Comparison of ENCODE assay signal across 21 cellular contexts in the genomic region with DNA sequence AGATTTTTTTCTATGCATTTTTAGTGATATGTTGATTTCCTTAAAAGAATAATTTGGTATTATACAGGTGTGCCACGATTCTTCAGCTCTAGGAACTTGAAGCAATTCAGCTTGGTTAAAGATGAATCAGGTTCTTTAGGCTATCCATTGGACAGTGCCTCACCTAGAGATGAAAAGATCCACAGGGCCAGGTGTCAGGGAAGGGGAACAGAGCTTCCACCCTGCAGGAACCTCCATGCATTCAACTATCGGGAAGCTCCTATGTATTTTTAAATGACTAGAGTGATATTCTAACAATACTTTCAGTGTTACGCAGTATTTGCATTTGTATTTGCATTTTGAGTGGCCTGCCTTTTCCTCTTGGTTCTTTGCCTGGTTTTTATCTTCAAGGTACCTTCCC. TPM values are rescaled to one million over a fixed set of nuclear protein-coding genes. Genes with fewer than 3 reads are reported as not detected.
DNase-seq lines count a peak whose midpoint lies in the region; ATAC-seq and TF ChIP-seq lines count a peak whose summit lies in the region.
"Had no signal": no experiment of that assay in that cellular context is flagged by ENCODE, and none has a peak within 500 bp of the region (broad histone marks: within the 10 kb centered on the region; RNA-seq: fewer than 3 reads in every experiment).

No MANE protein-coding gene starts in this region.

- H3K4me2 ChIP-seq in GM23338: peak overlapping the region; percentile 63

- no peaks in the 10 kb centered on the region for H3K9me3 Mint-ChIP-seq in GM23338
- H3K9me3 Mint-ChIP-seq: activated CD8-positive, alpha-beta T cell treated with anti-CD3 and anti-CD28 coated beads for 36 hours; mesothelial cell of epicardium; neural crest cell had no signal

- no peaks in the 10 kb centered on the region for H3K9me3 ChIP-seq in body of pancreas
- no peaks in the 10 kb centered on the region for H3K9me3 ChIP-seq in effector memory CD4-positive, alpha-beta T cell (ENCODE audit: control insufficient read depth, low read length)
- H3K9me3 ChIP-seq: prostate gland, tibial artery had no signal

- ATAC-seq in GM23338 (peak; percentile 63), body of pancreas (no peak), left colon (peak; percentile 56), HG02870 (IDR thresholded peaks at IDR 0.05; ENCODE audit: unreplicated experiment) (no peak)
- ATAC-seq: activated CD8-positive, alpha-beta T cell treated with anti-CD3 and anti-CD28 coated beads for 36 hours; left cardiac atrium had no signal

- peak overlapping the region; percentile 37; the same call in 2 of the 3 replicates for H3K4me3 Mint-ChIP-seq in GM23338
- H3K4me3 Mint-ChIP-seq: activated CD8-positive, alpha-beta T cell treated with anti-CD3 and anti-CD28 coated beads for 36 hours; mesothelial cell of epicardium; neural crest cell had no signal

- intact Hi-C loops in body of pancreas (cut with DNase I): no loop called here
- intact Hi-C loops in left colon (cut with DNase I, micrococcal nuclease): no loop called here

- no peak overlapping the region for H2AFZ ChIP-seq in GM23338

- DNase-seq in GM23338 (ENCODE audit: low spot score) (peak; percentile 38), body of pancreas (no peak), left colon (no peak), Ammon's horn (ENCODE audit: low spot score) (no peak)
- DNase-seq in effector memory CD4-positive, alpha-beta T cell: no peak
- DNase-seq: activated CD8-positive, alpha-beta T cell treated with anti-CD3 and anti-CD28 coated beads for 36 hours; activated naive CD4-positive, alpha-beta T cell treated with Interleukin-2 at 50 U/mL for 16 hours; activated T-cell treated with anti-CD3 and anti-CD28 coated beads, Interleukin-2, amount 50 U/mL, for 1 hour; amniotic stem cell; left cardiac atrium; NCI-H1105 treated with DMSO at 0.1 percent for 48 hours; NCI-H2081 treated with DMSO at 0.1 percent for 48 hours; RPMI8226; stimulated activated CD4-positive, alpha-beta T cell treated with anti-CD3 and anti-CD28 coated beads, Interleukin-2, amount 100 ng/mL, for 24 hours; stimulated activated naive CD4-positive, alpha-beta T cell treated with Interleukin-2 at 50 U/mL for 16 hours; tibial artery had no signal

- no peak for TF ChIP-seq POLR2A in body of pancreas (IDR thresholded peaks at IDR 0.05)

- H3K27ac ChIP-seq in GM23338 (ENCODE audit: low read depth) (peak overlapping the region; percentile 85), body of pancreas (peak overlapping the region; percentile 11 to 65 (median 48))
- no peak overlapping the region for H3K27ac ChIP-seq in effector memory CD4-positive, alpha-beta T cell (ENCODE audit: insufficient read depth, low read length, poor library complexity, severe bottlenecking)
- H3K27ac ChIP-seq: C4-2B, prostate gland, tibial artery had no signal

- H3K4me3 ChIP-seq in GM23338: peak overlapping the region; percentile 38
- H3K4me3 ChIP-seq in body of pancreas: no peak overlapping the region
- H3K4me3 ChIP-seq in effector memory CD4-positive, alpha-beta T cell (ENCODE audit: insufficient read depth, low read depth, low read length, poor library complexity, severe bottlenecking): no peak overlapping the region
- H3K4me3 ChIP-seq: prostate gland, tibial artery had no signal

- no peaks in the 10 kb centered on the region for H3K36me3 ChIP-seq in GM23338 (ENCODE audit: insufficient read depth)
- H3K36me3 ChIP-seq in body of pancreas (replicated peaks in 1 of 2; ENCODE audit: insufficient read depth in 1 of 2, low read depth in 2 of 2): no peaks in the 10 kb centered on the region
- no peaks in the 10 kb centered on the region for H3K36me3 ChIP-seq in effector memory CD4-positive, alpha-beta T cell (ENCODE audit: control insufficient read depth, insufficient read depth, low read length)
- H3K36me3 ChIP-seq: prostate gland, tibial artery had no signal

- H3K36me3 Mint-ChIP-seq in GM23338 (ENCODE audit: low read depth): no peaks in the 10 kb centered on the region; the same call in 2 of the 3 replicates
- H3K36me3 Mint-ChIP-seq: mesothelial cell of epicardium had no signal

- H3F3A ChIP-seq in GM23338 (replicated peaks; ENCODE audit: low read depth): no peaks in the 10 kb centered on the region

- H3K9me2 ChIP-seq in GM23338 (ENCODE audit: insufficient read depth): no peaks in the 10 kb centered on the region

- H3K27ac Mint-ChIP-seq in GM23338: peak overlapping the region; percentile 50
- H3K27ac Mint-ChIP-seq: activated CD8-positive, alpha-beta T cell treated with anti-CD3 and anti-CD28 coated beads for 36 hours had no signal

- H4K20me1 ChIP-seq in GM23338 (replicated peaks; ENCODE audit: insufficient read depth): peaks cover 13% of the 10 kb centered on the region

- peaks cover 99% of the 10 kb centered on the region for H3K79me2 ChIP-seq in GM23338 (replicated peaks; ENCODE audit: insufficient read depth)

- H3K4me1 ChIP-seq in GM23338 (ENCODE audit: insufficient read depth) (peaks cover 31% of the 10 kb centered on the region), body of pancreas (peaks cover 42% of the 10 kb centered on the region)
- no peaks in the 10 kb centered on the region for H3K4me1 ChIP-seq in effector memory CD4-positive, alpha-beta T cell (ENCODE audit: control insufficient read depth, insufficient read depth, low read length, poor library complexity, severe bottlenecking)

- WGBS in body of pancreas, 2 donors: 36 to 40% methylated on average over 3 of the region's 3 CpGs

- H3K4me1 Mint-ChIP-seq in GM23338: peaks cover 49% of the 10 kb centered on the region

- H3K27me3 ChIP-seq in GM23338 (ENCODE audit: insufficient read depth) (no peaks in the 10 kb centered on the region), body of pancreas (no peaks in the 10 kb centered on the region)
- no peaks in the 10 kb centered on the region for H3K27me3 ChIP-seq in effector memory CD4-positive, alpha-beta T cell (replicated peaks; ENCODE audit: control insufficient read depth, insufficient read depth, low read length, poor library complexity, severe bottlenecking)
- H3K27me3 ChIP-seq: tibial artery had no signal

- no peaks in the 10 kb centered on the region for H3K27me3 Mint-ChIP-seq in GM23338 (ENCODE audit: insufficient read depth, low read depth, poor library complexity)
- H3K27me3 Mint-ChIP-seq: activated CD8-positive, alpha-beta T cell treated with anti-CD3 and anti-CD28 coated beads for 36 hours had no signal

- no peak for TF ChIP-seq CTCF in GM23338 (conservative IDR thresholded peaks at IDR 0.05; ENCODE audit: low read depth in 2 of 2)
- no peak for TF ChIP-seq CTCF in body of pancreas (IDR thresholded peaks at IDR 0.05)

TF ChIP-seq in GM23338, 12 proteins besides CTCF, POLR2A, EP300 and RAD21:
- TF ChIP-seq CREB1 (CRISPR knock-in tag; IDR thresholded peaks at IDR 0.05; ENCODE audit: low read depth) (no peak), JUNB (IDR thresholded peaks at IDR 0.05; ENCODE audit: unreplicated experiment) (no peak), ZNF114 (CRISPR knock-in tag; IDR thresholded peaks at IDR 0.05) (no peak), EZH2phosphoT487 (IDR thresholded peaks at IDR 0.05; ENCODE audit: unreplicated experiment) (no peak)
- TF ChIP-seq, protein P1, sequence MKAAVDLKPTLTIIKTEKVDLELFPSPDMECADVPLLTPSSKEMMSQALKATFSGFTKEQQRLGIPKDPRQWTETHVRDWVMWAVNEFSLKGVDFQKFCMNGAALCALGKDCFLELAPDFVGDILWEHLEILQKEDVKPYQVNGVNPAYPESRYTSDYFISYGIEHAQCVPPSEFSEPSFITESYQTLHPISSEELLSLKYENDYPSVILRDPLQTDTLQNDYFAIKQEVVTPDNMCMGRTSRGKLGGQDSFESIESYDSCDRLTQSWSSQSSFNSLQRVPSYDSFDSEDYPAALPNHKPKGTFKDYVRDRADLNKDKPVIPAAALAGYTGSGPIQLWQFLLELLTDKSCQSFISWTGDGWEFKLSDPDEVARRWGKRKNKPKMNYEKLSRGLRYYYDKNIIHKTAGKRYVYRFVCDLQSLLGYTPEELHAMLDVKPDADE (IDR thresholded peaks at IDR 0.05): no peak

RNA-seq across cellular contexts. Expression of gene PKP4, which starts 40.2 kb away (rescaled TPM):
- total RNA-seq in GM23338 (2014; rRNA removed; shearing (Covaris generic)): 66.7 and 92.3 TPM in 2 replicates
- 34.6 and 35.7 TPM in 2 replicates for polyA plus RNA-seq in GM23338 (2016; fragmentation: Nextera tagmentation; extraction: Ambion mirVana)
- 10 to 100 TPM; 36.3 to 50.1 TPM for total RNA-seq in body of pancreas
- total RNA-seq in left colon: 10 to 100 TPM; 36.9 to 55.5 TPM

RNA-seq across cellular contexts. Expression of gene CCDC148, which starts 40.4 kb away (rescaled TPM):
- total RNA-seq in GM23338 (2014; rRNA removed; shearing (Covaris generic)): 0.16 and 1.2 TPM in 2 replicates
- 1.3 and 1.8 TPM in 2 replicates for polyA plus RNA-seq in GM23338 (2016; fragmentation: Nextera tagmentation; extraction: Ambion mirVana)
- total RNA-seq in body of pancreas (under 1 TPM; 0.66 to 0.78 TPM), left colon (under 1 TPM in 1 of 2 donors, not detected in 1; 0.73 TPM)
- total RNA-seq: activated CD8-positive, alpha-beta T cell treated with anti-CD3 and anti-CD28 coated beads for 36 hours had no signal

Comparison
In these comparisons a context has a peak if more than half of its experiments do, and no peak if none do; other contexts are left out.
1. ATAC-seq: peak in GM23338 (single experiment) and left colon (single experiment); none in body of pancreas (single experiment) and HG02870 (single experiment).